ENCODE assay signal across 8 cellular contexts in genomic region chr3:134486577-134487041, GRCh38. TPM values are rescaled to one million over a fixed set of nuclear protein-coding genes. Genes with fewer than 3 reads are reported as not detected.
DNase-seq lines count a peak whose midpoint lies in the region; ATAC-seq, FAIRE-seq and TF ChIP-seq lines count a peak whose summit lies in the region.

No MANE protein-coding gene starts in this region.

- DNase-seq in LNCaP clone FGC (ENCODE audit: low read depth) (no peak), prostate gland (ENCODE audit: low spot score) (no peak), epidermal melanocyte (ENCODE audit: insufficient read length, low spot score) (no peak), D721Med (ENCODE audit: insufficient read length, low spot score) (no peak)
- DNase-seq in activated CD4-positive, alpha-beta memory T cell treated with anti-CD3 and anti-CD28 coated beads, Interleukin-2, amount 10 ng/mL, durations not matched to agents 7 days and 5 days = no peak

- peaks cover 45% of the 10 kb centered on the region for H3K4me1 Mint-ChIP-seq in activated CD4-positive, alpha-beta memory T cell treated with anti-CD3 and anti-CD28 coated beads, Interleukin-2, amount 10 ng/mL, durations not matched to agents 7 days and 5 days

- H3K27ac ChIP-seq in BLaER1 = peak overlapping the region; percentile 98
- peak overlapping the region; percentile 92 to 96 (median 94) for H3K27ac ChIP-seq in gastroesophageal sphincter
- peak overlapping the region; percentile 86 to 96 for H3K27ac ChIP-seq in prostate gland

- no peak for FAIRE-seq in D721Med (lab: Jason Lieb, UNC)

- peaks cover 15% of the 10 kb centered on the region for H3K36me3 ChIP-seq in BLaER1
- H3K36me3 ChIP-seq in gastroesophageal sphincter = peaks cover 0 to 13% of the 10 kb centered on the region in 2 donors
- no peaks in the 10 kb centered on the region for H3K36me3 ChIP-seq in prostate gland

- H3K27me3 Mint-ChIP-seq in activated CD4-positive, alpha-beta memory T cell treated with anti-CD3 and anti-CD28 coated beads, Interleukin-2, amount 10 ng/mL, durations not matched to agents 7 days and 5 days = no peaks in the 10 kb centered on the region

- peaks cover 18% of the 10 kb centered on the region; the same call in 1 of the 2 replicates for H4K20me1 ChIP-seq in BLaER1

- H3K9ac ChIP-seq in BLaER1 = peak overlapping the region; percentile 97

- TF ChIP-seq POLR2A in gastroesophageal sphincter (IDR thresholded peaks at IDR 0.05) (no peak), prostate gland (IDR thresholded peaks at IDR 0.05) (no peak)

- WGBS in gastroesophageal sphincter (ENCODE audit: low coverage in 1 of 2), 2 donors = 2 to 4% methylated on average over 10 of the region's 17 CpGs
- 1% methylated on average over 17 of the region's 17 CpGs for WGBS in prostate gland

- H3K9me3 ChIP-seq in BLaER1 (no peaks in the 10 kb centered on the region), gastroesophageal sphincter (no peaks in the 10 kb centered on the region), prostate gland (no peaks in the 10 kb centered on the region)

- H3K4me1 ChIP-seq in BLaER1 (peaks cover 39% of the 10 kb centered on the region), gastroesophageal sphincter (peaks cover 0 to 51% (median 9%) of the 10 kb centered on the region in 3 donors), prostate gland (replicated peaks) (peaks cover 9% of the 10 kb centered on the region)

- H3K4me3 ChIP-seq in BLaER1 (peak overlapping the region; percentile 91), LNCaP clone FGC (ENCODE audit: low read depth, low read length) (peak overlapping the region; percentile 89), gastroesophageal sphincter (peak overlapping the region; percentile 81 to 88), prostate gland (peak overlapping the region; percentile 59 to 89)

- POLR2A ChIA-PET in activated CD4-positive, alpha-beta memory T cell treated with anti-CD3 and anti-CD28 coated beads, Interleukin-2, amount 10 ng/mL, durations not matched to agents 7 days and 5 days (lab: Charles Lee) = interaction anchor here (0.5 to 5.0 kb wide), 8 partner anchors 8 to 1798 kb away, joined by 3 to 41 read pairs (median 4); partner anchors contain the start of gene RYK

- peak overlapping the region; percentile 89 for H3K4me3 Mint-ChIP-seq in activated CD4-positive, alpha-beta memory T cell treated with anti-CD3 and anti-CD28 coated beads, Interleukin-2, amount 10 ng/mL, durations not matched to agents 7 days and 5 days

- intact Hi-C loops in prostate gland (cut with DNase I) = loop anchor here (5.0 to 10.0 kb wide), 2 partner anchors 672 to 824 kb away; partner anchors contain the start of gene TOPBP1

- no peak for TF ChIP-seq EP300 in gastroesophageal sphincter (IDR thresholded peaks at IDR 0.05)

- H3K27ac Mint-ChIP-seq in activated CD4-positive, alpha-beta memory T cell treated with anti-CD3 and anti-CD28 coated beads, Interleukin-2, amount 10 ng/mL, durations not matched to agents 7 days and 5 days = peak overlapping the region; percentile 95

- H3K36me3 Mint-ChIP-seq in activated CD4-positive, alpha-beta memory T cell treated with anti-CD3 and anti-CD28 coated beads, Interleukin-2, amount 10 ng/mL, durations not matched to agents 7 days and 5 days (ENCODE audit: low read depth) = peaks cover 27% of the 10 kb centered on the region

- no peaks in the 10 kb centered on the region for H3K27me3 ChIP-seq in BLaER1
- H3K27me3 ChIP-seq in gastroesophageal sphincter = no peaks in the 10 kb centered on the region
- no peaks in the 10 kb centered on the region for H3K27me3 ChIP-seq in prostate gland (replicated peaks; ENCODE audit: insufficient read depth)

- TF ChIP-seq CTCF in LNCaP clone FGC (IDR thresholded peaks at IDR 0.05; ENCODE audit: control insufficient read depth, extremely low read depth, insufficient read depth) = no peak
- TF ChIP-seq CTCF in gastroesophageal sphincter (IDR thresholded peaks at IDR 0.05) = no peak
- no peak for TF ChIP-seq CTCF in prostate gland (IDR thresholded peaks at IDR 0.05)
- TF ChIP-seq CTCF in D721Med (IDR thresholded peaks at IDR 0.05; ENCODE audit: insufficient read depth, missing control alignments) = no peak

- CTCF ChIA-PET in activated CD4-positive, alpha-beta memory T cell treated with anti-CD3 and anti-CD28 coated beads, Interleukin-2, amount 10 ng/mL, durations not matched to agents 7 days and 5 days (lab: Charles Lee) = interaction anchor here (1.5 to 6.5 kb wide), 2 partner anchors 12 to 273 kb away, joined by 3 to 62 read pairs; no protein-coding TSS in a partner anchor

- ATAC-seq in GM18867 (IDR thresholded peaks at IDR 0.05; ENCODE audit: unreplicated experiment) (peak; percentile 18), gastroesophageal sphincter (peak; percentile 0)

- peak overlapping the region; percentile 72 for H3K4me2 ChIP-seq in BLaER1

- no peaks in the 10 kb centered on the region for H3K9me3 Mint-ChIP-seq in activated CD4-positive, alpha-beta memory T cell treated with anti-CD3 and anti-CD28 coated beads, Interleukin-2, amount 10 ng/mL, durations not matched to agents 7 days and 5 days

RNA-seq across cellular contexts. Expression of gene CEP63, which starts 0.8 kb away (rescaled TPM):
- total RNA-seq in activated CD4-positive, alpha-beta memory T cell treated with anti-CD3 and anti-CD28 coated beads, Interleukin-2, amount 10 ng/mL, durations not matched to agents 7 days and 5 days = 10 to 100 TPM; 22.4 to 24.2 TPM
- total RNA-seq in gastroesophageal sphincter = 10 to 100 TPM; 17.9 to 30.1 (median 25.9) TPM
- total RNA-seq in prostate gland = 10 to 100 TPM; 35.2 to 60.1 TPM

RNA-seq across cellular contexts. Expression of gene ANAPC13, which starts 0.8 kb away (rescaled TPM):
- 10 to 100 TPM; 27.3 to 27.4 TPM for total RNA-seq in activated CD4-positive, alpha-beta memory T cell treated with anti-CD3 and anti-CD28 coated beads, Interleukin-2, amount 10 ng/mL, durations not matched to agents 7 days and 5 days
- total RNA-seq in gastroesophageal sphincter (10 to 100 TPM; 56.4 to 84.7 (median 66.5) TPM), prostate gland (10 to 100 TPM; 40.2 to 83.2 TPM)
